ENCODE assay signal across 8 cellular contexts in genomic region chr6:75243333-75244062, GRCh38. TPM values are rescaled to one million over a fixed set of nuclear protein-coding genes. Genes with fewer than 3 reads are reported as not detected.
DNase-seq lines count a peak whose midpoint lies in the region; ATAC-seq and TF ChIP-seq lines count a peak whose summit lies in the region.

TSS of gene COX7A2 (minus strand) at chr6:75243801. CDS start at chr6:75243734, 67 bp downstream.

- ATAC-seq in natural killer cell = peak; percentile 95 to 98 (median 97)

- H3K27me3 Mint-ChIP-seq in natural killer cell (ENCODE audit: low read depth in 2 of 2) = peaks cover 15 to 18% of the 10 kb centered on the region in 2 donors

- H3K36me3 Mint-ChIP-seq in natural killer cell = no peaks in the 10 kb centered on the region

- no peaks in the 10 kb centered on the region for H3K27me3 ChIP-seq in H7 (ENCODE audit: control insufficient read depth, insufficient read depth, low read length)

- peak within 1 kb of the TSS; percentile 97 to 98 for H3K27ac Mint-ChIP-seq in natural killer cell

- H3K4me3 Mint-ChIP-seq in natural killer cell = peak within 1 kb of the TSS; percentile 99

- H3K9me3 Mint-ChIP-seq in natural killer cell = no peaks in the 10 kb centered on the region

- intact Hi-C loops in natural killer cell (cut with micrococcal nuclease) = loop anchor here (1.0 to 10.0 kb wide), 2 partner anchors 41 to 361 kb away; partner anchors contain the start of genes SENP6 and TMEM30A

- TF ChIP-seq CTCF in natural killer cell (IDR thresholded peaks at IDR 0.05) = no peak

- peak; percentile 97 for DNase-seq in ELF-1 (ENCODE audit: low read depth, low spot score)
- peak; percentile 33 for DNase-seq in H7
- peak; percentile 99 for DNase-seq in M059J (ENCODE audit: low read depth)
- DNase-seq in SHP77 (lab: John Stamatoyannopoulos, UW) = peak; percentile 94 to 98
- peak; percentile 79 for DNase-seq in activated effector memory CD4-positive, alpha-beta T cell treated with Interleukin-2 at 50 U/mL for 16 hours
- peak; percentile 99 for DNase-seq in fibroblast of peridontal ligament (ENCODE audit: extremely low read depth)
- peak; percentile 81 for DNase-seq in natural killer cell
- DNase-seq in stimulated activated naive CD4-positive, alpha-beta T cell treated with Interleukin-2 at 50 U/mL for 16 hours (lab: John Stamatoyannopoulos, UW) = peak; percentile 84

- peak within 1 kb of the TSS; percentile 53 for H3K4me3 ChIP-seq in H7 (ENCODE audit: insufficient read depth, low read depth, low read length)

- H3K4me1 Mint-ChIP-seq in natural killer cell = peaks cover 14 to 27% of the 10 kb centered on the region in 2 donors

- peaks cover 6% of the 10 kb centered on the region for H3K36me3 ChIP-seq in H7 (replicated peaks; ENCODE audit: control insufficient read depth, insufficient read depth, low read length)

RNA-seq across cellular contexts. Expression of gene COX7A2, which starts in this region (rescaled TPM):
- 282 and 292 TPM in 2 replicates for total RNA-seq in H7 (2014; rRNA removed; shearing (Covaris generic))
- total RNA-seq in M059J (2014; rRNA removed; shearing (Covaris generic)) = 333 and 839 TPM in 2 replicates
- total RNA-seq in natural killer cell = 100 to 1,000 TPM; 161 to 215 (median 166) TPM

Comparison
In these comparisons a context has a peak if more than half of its experiments do, and no peak if none do; other contexts are left out.
1. Peak in every context shown above with its lines: DNase-seq, ATAC-seq and H3K4me3 ChIP-seq.
2. DNase-seq: peak in every context shown above with its lines; median percentile 99 in M059J; 99 in fibroblast of peridontal ligament; 97 in ELF-1; 96 in SHP77; 84 in stimulated activated naive CD4-positive, alpha-beta T cell treated with Interleukin-2 at 50 U/mL for 16 hours; 81 in natural killer cell; 79 in activated effector memory CD4-positive, alpha-beta T cell treated with Interleukin-2 at 50 U/mL for 16 hours; 33 in H7.